Comparison of ENCODE assay signal across 9 cellular contexts in genomic region chr10:86711957-86712708, GRCh38. TPM values are rescaled to one million over a fixed set of nuclear protein-coding genes. Genes with fewer than 3 reads are reported as not detected.
DNase-seq lines count a peak whose midpoint lies in the region; ATAC-seq and TF ChIP-seq lines count a peak whose summit lies in the region.
"Had no signal": no experiment of that assay in that cellular context is flagged by ENCODE, and none has a peak within 500 bp of the region (broad histone marks: within the 10 kb centered on the region; RNA-seq: fewer than 3 reads in every experiment).

No MANE protein-coding gene starts in this region.

- TF ChIP-seq POLR2A in lower leg skin (IDR thresholded peaks at IDR 0.05): no peak
- no peak for TF ChIP-seq POLR2A in testis (IDR thresholded peaks at IDR 0.05)

- no peaks in the 10 kb centered on the region for H3K36me3 ChIP-seq in testis (ENCODE audit: low read depth, missing control alignments)

- peak overlapping the region; percentile 92 to 95 for H3K27ac ChIP-seq in testis

- H3K4me1 Mint-ChIP-seq in chondrocyte (ENCODE audit: low read depth): peaks cover 24% of the 10 kb centered on the region

- no peaks in the 10 kb centered on the region for H3K36me3 Mint-ChIP-seq in chondrocyte (ENCODE audit: low read depth)

- ATAC-seq in GM19035 (IDR thresholded peaks at IDR 0.05; ENCODE audit: unreplicated experiment): peak; percentile 30
- ATAC-seq in HG03135 (IDR thresholded peaks at IDR 0.05; ENCODE audit: unreplicated experiment): peak; percentile 26

- H3K4me3 ChIP-seq in lower leg skin (ENCODE audit: low read depth, poor library complexity, severe bottlenecking): peak overlapping the region; percentile 44
- peak overlapping the region; percentile 80 to 82 for H3K4me3 ChIP-seq in testis

- H3K27me3 ChIP-seq in testis: no peaks in the 10 kb centered on the region

- H3K9me3 Mint-ChIP-seq in chondrocyte (ENCODE audit: low read depth): no peaks in the 10 kb centered on the region

- H3K27me3 Mint-ChIP-seq in chondrocyte (ENCODE audit: low read depth): no peaks in the 10 kb centered on the region

- TF ChIP-seq CTCF in chondrocyte (IDR thresholded peaks at IDR 0.05) (peak; percentile 24), lower leg skin (IDR thresholded peaks at IDR 0.05) (no peak), testis (IDR thresholded peaks at IDR 0.05) (peak in 1 of 3 experiments; percentile 4)

- peak overlapping the region; percentile 79 for H3K4me3 Mint-ChIP-seq in chondrocyte (ENCODE audit: unreplicated experiment)

- 10 to 14% methylated on average over 31 to 32 of the region's 32 CpGs for WGBS in lower leg skin, 2 donors
- 6 to 11% methylated on average over 24 to 32 of the region's 32 CpGs for WGBS in testis, 2 donors

- intact Hi-C loops in lower leg skin (cut with DNase I; ENCODE audit: low total_unique reads) (no loop called here), testis (cut with DNase I; ENCODE audit: low total_unique reads) (no loop called here)

- peak; percentile 39 for DNase-seq in DMS114 treated with DMSO at 0.1 percent for 48 hours (lab: John Stamatoyannopoulos, UW; ENCODE audit: unreplicated experiment)
- DNase-seq in OCI-M1 (lab: John Stamatoyannopoulos, UW): peak; percentile 51
- no peak for DNase-seq in chondrocyte (ENCODE audit: low spot score)
- peak; percentile 37 to 92 for DNase-seq in lower leg skin (ENCODE audit: low spot score in 2 of 2)
- peak; percentile 74 for DNase-seq in testis
- DNase-seq in NCI-H2029 (lab: John Stamatoyannopoulos, UW): no peak

- no peaks in the 10 kb centered on the region for H3K9me3 ChIP-seq in testis

- H3K4me1 ChIP-seq in testis: peaks cover 11% of the 10 kb centered on the region

- peak overlapping the region; percentile 96 for H3K27ac Mint-ChIP-seq in chondrocyte (ENCODE audit: unreplicated experiment)

RNA-seq across cellular contexts. Expression of gene LDB3, which starts 43.8 kb away (rescaled TPM):
- 4.0 to 22.7 TPM (median 21.5 TPM) in 3 replicates for total RNA-seq in chondrocyte
- total RNA-seq in lower leg skin: 1 to 10 TPM in 1 of 4 donors, under 1 TPM in 3; 0.46 to 2.9 (median 0.83) TPM
- total RNA-seq in testis: 1 to 10 TPM; 2.7 to 3.6 TPM
- polyA plus RNA-seq in testis (ENCODE audit: insufficient read depth, low read depth, low replicate concordance): 20.3 TPM
- total RNA-seq: dermis microvascular lymphatic vessel endothelial cell had no signal

RNA-seq across cellular contexts. Expression of gene BMPR1A, which starts 44.3 kb away (rescaled TPM):
- total RNA-seq in chondrocyte: 67.2 to 79.7 TPM (median 74.2 TPM) in 3 replicates
- total RNA-seq in lower leg skin: 10 to 100 TPM; 17.7 to 35.5 (median 26.8) TPM
- 10 to 100 TPM; 42.6 to 51.1 TPM for total RNA-seq in testis
- 19.5 TPM for polyA plus RNA-seq in testis (ENCODE audit: insufficient read depth, low read depth, low replicate concordance)

RNA-seq across cellular contexts. Expression of gene OPN4, which starts 57.8 kb away (rescaled TPM):
- total RNA-seq in chondrocyte: not detected in 3 replicates
- under 1 TPM; 0.29 to 0.80 (median 0.35) TPM for total RNA-seq in lower leg skin
- total RNA-seq in testis: under 1 TPM in 1 of 2 donors, not detected in 1; 0.19 TPM
- not detected for polyA plus RNA-seq in testis (ENCODE audit: insufficient read depth, low read depth, low replicate concordance)
- total RNA-seq: dermis microvascular lymphatic vessel endothelial cell had no signal

Comparison
In these comparisons a context has a peak if more than half of its experiments do, and no peak if none do; other contexts are left out.
1. DNase-seq: peak in DMS114 treated with DMSO at 0.1 percent for 48 hours (single experiment), OCI-M1 (single experiment), lower leg skin (2 of 2) and testis (single experiment); none in chondrocyte (single experiment) and NCI-H2029 (single experiment).